1 cellular context compared by ENCODE assay signal in the genomic region with DNA sequence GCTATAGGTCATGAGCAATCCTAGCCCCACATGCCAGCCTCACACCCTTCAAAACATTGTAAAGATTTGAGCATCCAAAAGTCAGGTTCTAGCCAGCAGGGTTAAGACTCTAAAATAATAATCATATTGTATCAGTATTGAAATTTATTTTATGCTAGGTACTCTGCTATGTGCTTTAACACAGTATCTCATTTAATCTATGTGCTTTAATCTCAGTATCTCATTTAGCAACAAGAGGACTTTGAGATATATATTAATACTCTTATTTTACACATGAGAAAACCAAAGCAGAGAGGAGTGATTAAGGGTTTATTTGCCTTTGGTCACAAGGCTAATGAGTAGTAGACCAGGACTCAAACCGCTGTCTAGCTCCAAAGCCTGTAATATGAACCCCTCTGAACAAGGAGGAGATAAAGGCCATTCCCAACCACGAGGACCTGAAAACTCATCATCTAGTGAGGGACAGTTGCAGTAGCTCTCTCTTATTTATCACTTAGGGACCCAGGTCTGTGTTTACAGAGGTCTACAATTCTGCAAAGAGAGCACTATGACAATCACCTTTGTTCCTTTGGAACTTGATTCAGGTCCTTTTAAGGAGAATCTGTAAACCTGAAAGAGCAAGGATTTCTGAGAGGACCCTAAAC.
TF ChIP-seq lines count a peak whose summit lies in the region.

No MANE protein-coding gene starts in this region.

TF ChIP-seq in SK-N-SH treated with all-trans-retinoic acid at 6 μM for 48 hours, 23 proteins besides CTCF, POLR2A, EP300 and RAD21 (continued from another document):
- no peak for TF ChIP-seq ARNTL (CRISPR knock-in tag; IDR thresholded peaks at IDR 0.05; ENCODE audit: borderline replicate concordance, low read depth)
- no peak for TF ChIP-seq SNAI2 (CRISPR knock-in tag; IDR thresholded peaks at IDR 0.05)
- no peak for TF ChIP-seq ZC3H10 (CRISPR knock-in tag; IDR thresholded peaks at IDR 0.05)
- TF ChIP-seq, protein P1, sequence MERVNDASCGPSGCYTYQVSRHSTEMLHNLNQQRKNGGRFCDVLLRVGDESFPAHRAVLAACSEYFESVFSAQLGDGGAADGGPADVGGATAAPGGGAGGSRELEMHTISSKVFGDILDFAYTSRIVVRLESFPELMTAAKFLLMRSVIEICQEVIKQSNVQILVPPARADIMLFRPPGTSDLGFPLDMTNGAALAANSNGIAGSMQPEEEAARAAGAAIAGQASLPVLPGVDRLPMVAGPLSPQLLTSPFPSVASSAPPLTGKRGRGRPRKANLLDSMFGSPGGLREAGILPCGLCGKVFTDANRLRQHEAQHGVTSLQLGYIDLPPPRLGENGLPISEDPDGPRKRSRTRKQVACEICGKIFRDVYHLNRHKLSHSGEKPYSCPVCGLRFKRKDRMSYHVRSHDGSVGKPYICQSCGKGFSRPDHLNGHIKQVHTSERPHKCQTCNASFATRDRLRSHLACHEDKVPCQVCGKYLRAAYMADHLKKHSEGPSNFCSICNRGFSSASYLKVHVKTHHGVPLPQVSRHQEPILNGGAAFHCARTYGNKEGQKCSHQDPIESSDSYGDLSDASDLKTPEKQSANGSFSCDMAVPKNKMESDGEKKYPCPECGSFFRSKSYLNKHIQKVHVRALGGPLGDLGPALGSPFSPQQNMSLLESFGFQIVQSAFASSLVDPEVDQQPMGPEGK (CRISPR knock-in tag; IDR thresholded peaks at IDR 0.05; ENCODE audit: borderline replicate concordance), result no peak
TF ChIP-seq in SK-N-SH treated with all-trans-retinoic acid at 6 μM for 48 hours: peak in this region for 0.
